2 cellular contexts compared by ENCODE assay signal in the genomic region with DNA sequence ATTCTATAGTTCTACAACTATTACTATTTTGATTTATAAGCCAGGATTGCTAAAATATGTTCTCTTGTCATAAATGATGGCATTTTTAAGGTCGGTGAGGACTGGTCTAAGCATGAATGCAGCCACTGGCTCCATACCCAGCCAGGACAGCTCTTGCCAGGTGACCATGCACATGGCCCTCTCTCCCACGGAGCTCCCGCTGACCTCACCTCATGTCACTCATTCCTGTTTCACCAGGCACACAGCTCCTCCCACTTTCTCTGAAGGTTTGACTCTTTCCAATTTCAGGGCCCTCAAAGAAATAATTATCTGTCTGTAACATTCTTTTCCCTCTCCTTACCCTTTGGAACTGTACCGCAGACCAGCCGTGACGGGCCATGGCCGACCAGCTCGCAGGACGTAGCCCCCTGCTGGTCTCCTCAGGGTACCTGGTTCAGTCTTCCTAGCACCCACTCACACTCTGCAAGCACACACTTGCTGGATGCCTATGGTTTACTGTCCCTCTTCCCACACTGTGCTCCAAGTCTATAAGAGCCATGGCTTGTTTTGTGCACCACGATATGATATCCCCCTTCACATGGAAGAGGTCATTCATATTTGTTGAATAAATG.
TF ChIP-seq lines count a peak whose summit lies in the region.

No MANE protein-coding gene starts in this region.

TF ChIP-seq in K562, 482 proteins besides CTCF, POLR2A, EP300 and RAD21 (continues in another document):
- TF ChIP-seq PBX2 (CRISPR knock-in tag; IDR thresholded peaks at IDR 0.05; ENCODE audit: low read depth) = no peak
- peak; percentile 53; the same call in 1 of the 2 replicates for TF ChIP-seq PBX2 (tag; conservative IDR thresholded peaks at IDR 0.05; ENCODE audit: low read depth)
- 0 out of 2 replicates have a peak, but pooled peaks have one; percentile 16 for TF ChIP-seq SMC3 (conservative IDR thresholded peaks at IDR 0.05; ENCODE audit: insufficient read depth, low read depth, low read length)
- TF ChIP-seq E2F8 (IDR thresholded peaks at IDR 0.05; ENCODE audit: low read depth, partially characterized antibody) = no peak
- TF ChIP-seq, protein P1, sequence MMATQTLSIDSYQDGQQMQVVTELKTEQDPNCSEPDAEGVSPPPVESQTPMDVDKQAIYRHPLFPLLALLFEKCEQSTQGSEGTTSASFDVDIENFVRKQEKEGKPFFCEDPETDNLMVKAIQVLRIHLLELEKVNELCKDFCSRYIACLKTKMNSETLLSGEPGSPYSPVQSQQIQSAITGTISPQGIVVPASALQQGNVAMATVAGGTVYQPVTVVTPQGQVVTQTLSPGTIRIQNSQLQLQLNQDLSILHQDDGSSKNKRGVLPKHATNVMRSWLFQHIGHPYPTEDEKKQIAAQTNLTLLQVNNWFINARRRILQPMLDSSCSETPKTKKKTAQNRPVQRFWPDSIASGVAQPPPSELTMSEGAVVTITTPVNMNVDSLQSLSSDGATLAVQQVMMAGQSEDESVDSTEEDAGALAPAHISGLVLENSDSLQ (IDR thresholded peaks at IDR 0.05) = peak; percentile 85
- 0 out of 2 replicates have a peak, but pooled peaks have one; percentile 22 for TF ChIP-seq L3MBTL2 (IDR thresholded peaks at IDR 0.05)
- TF ChIP-seq, protein P2, sequence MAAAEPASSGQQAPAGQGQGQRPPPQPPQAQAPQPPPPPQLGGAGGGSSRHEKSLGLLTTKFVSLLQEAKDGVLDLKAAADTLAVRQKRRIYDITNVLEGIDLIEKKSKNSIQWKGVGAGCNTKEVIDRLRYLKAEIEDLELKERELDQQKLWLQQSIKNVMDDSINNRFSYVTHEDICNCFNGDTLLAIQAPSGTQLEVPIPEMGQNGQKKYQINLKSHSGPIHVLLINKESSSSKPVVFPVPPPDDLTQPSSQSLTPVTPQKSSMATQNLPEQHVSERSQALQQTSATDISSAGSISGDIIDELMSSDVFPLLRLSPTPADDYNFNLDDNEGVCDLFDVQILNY (CRISPR knock-in tag; IDR thresholded peaks at IDR 0.05) = no peak
- TF ChIP-seq, protein P3, sequence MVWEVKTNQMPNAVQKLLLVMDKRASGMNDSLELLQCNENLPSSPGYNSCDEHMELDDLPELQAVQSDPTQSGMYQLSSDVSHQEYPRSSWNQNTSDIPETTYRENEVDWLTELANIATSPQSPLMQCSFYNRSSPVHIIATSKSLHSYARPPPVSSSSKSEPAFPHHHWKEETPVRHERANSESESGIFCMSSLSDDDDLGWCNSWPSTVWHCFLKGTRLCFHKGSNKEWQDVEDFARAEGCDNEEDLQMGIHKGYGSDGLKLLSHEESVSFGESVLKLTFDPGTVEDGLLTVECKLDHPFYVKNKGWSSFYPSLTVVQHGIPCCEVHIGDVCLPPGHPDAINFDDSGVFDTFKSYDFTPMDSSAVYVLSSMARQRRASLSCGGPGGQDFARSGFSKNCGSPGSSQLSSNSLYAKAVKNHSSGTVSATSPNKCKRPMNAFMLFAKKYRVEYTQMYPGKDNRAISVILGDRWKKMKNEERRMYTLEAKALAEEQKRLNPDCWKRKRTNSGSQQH (CRISPR knock-in tag; IDR thresholded peaks at IDR 0.05) = no peak
- peak in 1 of 3 experiments; percentile 50 for TF ChIP-seq YY1 (IDR thresholded peaks at IDR 0.05; ENCODE audit: borderline replicate concordance in 1 of 3, control insufficient read depth in 1 of 3, extremely low read depth in 1 of 3, insufficient read depth in 3 of 3, insufficient read length in 1 of 3, insufficient replicate concordance in 2 of 3, low read depth in 1 of 3, low read length in 2 of 3)

TF ChIP-seq in HepG2, 621 proteins besides CTCF, POLR2A, EP300 and RAD21 (continued from another document):
- TF ChIP-seq, protein P4, sequence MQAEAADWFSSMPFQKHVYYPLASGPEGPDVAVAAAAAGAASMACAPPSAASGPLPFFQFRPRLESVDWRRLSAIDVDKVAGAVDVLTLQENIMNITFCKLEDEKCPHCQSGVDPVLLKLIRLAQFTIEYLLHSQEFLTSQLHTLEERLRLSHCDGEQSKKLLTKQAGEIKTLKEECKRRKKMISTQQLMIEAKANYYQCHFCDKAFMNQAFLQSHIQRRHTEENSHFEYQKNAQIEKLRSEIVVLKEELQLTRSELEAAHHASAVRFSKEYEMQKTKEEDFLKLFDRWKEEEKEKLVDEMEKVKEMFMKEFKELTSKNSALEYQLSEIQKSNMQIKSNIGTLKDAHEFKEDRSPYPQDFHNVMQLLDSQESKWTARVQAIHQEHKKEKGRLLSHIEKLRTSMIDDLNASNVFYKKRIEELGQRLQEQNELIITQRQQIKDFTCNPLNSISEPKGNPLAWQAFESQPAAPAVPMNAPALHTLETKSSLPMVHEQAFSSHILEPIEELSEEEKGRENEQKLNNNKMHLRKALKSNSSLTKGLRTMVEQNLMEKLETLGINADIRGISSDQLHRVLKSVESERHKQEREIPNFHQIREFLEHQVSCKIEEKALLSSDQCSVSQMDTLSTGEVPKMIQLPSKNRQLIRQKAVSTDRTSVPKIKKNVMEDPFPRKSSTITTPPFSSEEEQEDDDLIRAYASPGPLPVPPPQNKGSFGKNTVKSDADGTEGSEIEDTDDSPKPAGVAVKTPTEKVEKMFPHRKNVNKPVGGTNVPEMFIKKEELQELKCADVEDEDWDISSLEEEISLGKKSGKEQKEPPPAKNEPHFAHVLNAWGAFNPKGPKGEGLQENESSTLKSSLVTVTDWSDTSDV (CRISPR knock-in tag; IDR thresholded peaks at IDR 0.05) = no peak
- no peak for TF ChIP-seq ZNF546 (CRISPR knock-in tag; conservative IDR thresholded peaks at IDR 0.05)
- no peak for TF ChIP-seq TFAP4 (IDR thresholded peaks at IDR 0.05; ENCODE audit: borderline replicate concordance, low read depth)
- no peak for TF ChIP-seq ZNF180 (CRISPR knock-in tag; IDR thresholded peaks at IDR 0.05; ENCODE audit: borderline replicate concordance, low read depth)
- TF ChIP-seq, protein P5, sequence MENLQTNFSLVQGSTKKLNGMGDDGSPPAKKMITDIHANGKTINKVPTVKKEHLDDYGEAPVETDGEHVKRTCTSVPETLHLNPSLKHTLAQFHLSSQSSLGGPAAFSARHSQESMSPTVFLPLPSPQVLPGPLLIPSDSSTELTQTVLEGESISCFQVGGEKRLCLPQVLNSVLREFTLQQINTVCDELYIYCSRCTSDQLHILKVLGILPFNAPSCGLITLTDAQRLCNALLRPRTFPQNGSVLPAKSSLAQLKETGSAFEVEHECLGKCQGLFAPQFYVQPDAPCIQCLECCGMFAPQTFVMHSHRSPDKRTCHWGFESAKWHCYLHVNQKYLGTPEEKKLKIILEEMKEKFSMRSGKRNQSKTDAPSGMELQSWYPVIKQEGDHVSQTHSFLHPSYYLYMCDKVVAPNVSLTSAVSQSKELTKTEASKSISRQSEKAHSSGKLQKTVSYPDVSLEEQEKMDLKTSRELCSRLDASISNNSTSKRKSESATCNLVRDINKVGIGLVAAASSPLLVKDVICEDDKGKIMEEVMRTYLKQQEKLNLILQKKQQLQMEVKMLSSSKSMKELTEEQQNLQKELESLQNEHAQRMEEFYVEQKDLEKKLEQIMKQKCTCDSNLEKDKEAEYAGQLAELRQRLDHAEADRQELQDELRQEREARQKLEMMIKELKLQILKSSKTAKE (CRISPR knock-in tag; IDR thresholded peaks at IDR 0.05; ENCODE audit: borderline replicate concordance) = no peak
- no peak for TF ChIP-seq ZNF280B (CRISPR knock-in tag; IDR thresholded peaks at IDR 0.05; ENCODE audit: borderline replicate concordance)
- no peak for TF ChIP-seq ZNF605 (CRISPR knock-in tag; IDR thresholded peaks at IDR 0.05)
- TF ChIP-seq ZNF326 (CRISPR knock-in tag; IDR thresholded peaks at IDR 0.05; ENCODE audit: borderline replicate concordance) = no peak
- TF ChIP-seq MIER2 (CRISPR knock-in tag; IDR thresholded peaks at IDR 0.05) = no peak
- TF ChIP-seq HMG20A (CRISPR knock-in tag; IDR thresholded peaks at IDR 0.05; ENCODE audit: borderline replicate concordance) = no peak
- no peak for TF ChIP-seq ZSCAN25 (CRISPR knock-in tag; IDR thresholded peaks at IDR 0.05)
- TF ChIP-seq KDM5B (CRISPR knock-in tag; IDR thresholded peaks at IDR 0.05; ENCODE audit: borderline replicate concordance) = no peak
- TF ChIP-seq RXRA (CRISPR knock-in tag; IDR thresholded peaks at IDR 0.05) = no peak
- no peak for TF ChIP-seq ZNF3 (CRISPR knock-in tag; IDR thresholded peaks at IDR 0.05)
- no peak for TF ChIP-seq SRSF9 (IDR thresholded peaks at IDR 0.05; ENCODE audit: borderline replicate concordance, insufficient read depth, low read depth, low read length, poor library complexity, severe bottlenecking)
